Comparison of ENCODE assay signal across 8 cellular contexts in the genomic region with DNA sequence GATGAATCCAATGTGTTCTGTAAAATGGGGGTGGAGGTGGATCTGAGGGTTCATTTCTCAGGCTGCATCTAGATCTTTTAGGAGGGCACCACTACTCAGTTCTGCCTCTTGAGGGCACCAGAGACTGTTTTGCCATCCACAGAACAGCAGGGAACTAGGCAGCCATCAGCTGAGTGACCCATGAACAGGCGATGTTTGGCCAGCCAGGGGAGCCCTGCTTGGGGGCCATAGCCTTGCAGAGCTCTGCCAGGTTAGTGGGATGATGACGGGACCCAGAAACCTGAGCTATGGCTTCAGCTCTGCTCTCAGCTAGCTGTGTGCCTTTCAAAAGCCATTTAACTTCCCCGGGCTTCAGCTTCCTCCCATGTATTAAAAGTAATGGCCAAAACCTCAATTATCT. TPM values are rescaled to one million over a fixed set of nuclear protein-coding genes. Genes with fewer than 3 reads are reported as not detected.
A peak's percentile ranks its signal among the peaks of the same experiment; 100 is the strongest.
DNase-seq lines count a peak whose midpoint lies in the region; ATAC-seq, FAIRE-seq and TF ChIP-seq lines count a peak whose summit lies in the region.

No MANE protein-coding gene starts in this region.

- peak overlapping the region; percentile 55 for H2AFZ ChIP-seq in astrocyte (ENCODE audit: low read depth, low read length)

- H3K27me3 ChIP-seq in astrocyte (ENCODE audit: insufficient read depth, low read length) (no peaks in the 10 kb centered on the region), right atrium auricular region (no peaks in the 10 kb centered on the region)

- H4K20me1 ChIP-seq in astrocyte (ENCODE audit: insufficient read depth, low read length), result no peaks in the 10 kb centered on the region

- no peak overlapping the region for H3K27ac Mint-ChIP-seq in astrocyte (ENCODE audit: unreplicated experiment)

- peak; percentile 97 for ATAC-seq in SK-N-SH treated with all-trans-retinoic acid at 6 μM for 48 hours

- no peak overlapping the region for H3K4me3 ChIP-seq in astrocyte (ENCODE audit: insufficient read depth, low read depth, low read length)
- H3K4me3 ChIP-seq in right atrium auricular region, result no peak overlapping the region

- H3K4me2 ChIP-seq in astrocyte (ENCODE audit: low read length), result no peak overlapping the region

- no peak overlapping the region for H3K9ac ChIP-seq in astrocyte (ENCODE audit: low read length)

- H3K36me3 ChIP-seq in astrocyte (ENCODE audit: insufficient read depth, low read length), result no peaks in the 10 kb centered on the region
- no peaks in the 10 kb centered on the region for H3K36me3 ChIP-seq in right atrium auricular region

- H3K4me1 Mint-ChIP-seq in astrocyte (ENCODE audit: low read depth, unreplicated experiment), result peaks cover 6% of the 10 kb centered on the region

- H3K36me3 Mint-ChIP-seq in astrocyte (ENCODE audit: low read depth, unreplicated experiment), result no peaks in the 10 kb centered on the region

- H3K4me1 ChIP-seq in astrocyte (ENCODE audit: insufficient read depth, low read length), result peaks cover 10% of the 10 kb centered on the region
- no peaks in the 10 kb centered on the region for H3K4me1 ChIP-seq in right atrium auricular region

- H3K9me3 ChIP-seq in astrocyte (ENCODE audit: insufficient read depth, low read depth, low read length), result no peaks in the 10 kb centered on the region
- H3K9me3 ChIP-seq in right atrium auricular region, result no peaks in the 10 kb centered on the region

- H3K9me3 Mint-ChIP-seq in astrocyte (ENCODE audit: unreplicated experiment), result no peaks in the 10 kb centered on the region

- H3K4me3 Mint-ChIP-seq in astrocyte (ENCODE audit: unreplicated experiment), result no peak overlapping the region

- H3K27ac ChIP-seq in astrocyte (ENCODE audit: low read depth, low read length) (no peak overlapping the region), right atrium auricular region (no peak overlapping the region)

- H3K27me3 Mint-ChIP-seq in astrocyte (ENCODE audit: low read depth, unreplicated experiment), result peaks cover 2% of the 10 kb centered on the region

- FAIRE-seq in astrocyte (lab: Jason Lieb, UNC), result no peak

- H3K79me2 ChIP-seq in astrocyte (ENCODE audit: insufficient read depth, low read length), result no peaks in the 10 kb centered on the region

- peak; percentile 72 for DNase-seq in COLO829 (ENCODE audit: low spot score)
- peak; percentile 69 for DNase-seq in GM20000 (ENCODE audit: low spot score)
- DNase-seq in NCI-H1105 treated with DMSO at 0.1 percent for 48 hours (lab: John Stamatoyannopoulos, UW), result peak; percentile 58
- DNase-seq in astrocyte (ENCODE audit: low read depth), result peak; percentile 29
- DNase-seq in right atrium auricular region (ENCODE audit: low spot score), result no peak
- peak; percentile 58 for DNase-seq in putamen (ENCODE audit: low spot score)
- DNase-seq in epidermal melanocyte (ENCODE audit: insufficient read length, low spot score), result no peak

- TF ChIP-seq CTCF in GM20000 (IDR thresholded peaks at IDR 0.05; ENCODE audit: extremely low read depth, missing control alignments) (peak; percentile 84), astrocyte (IDR thresholded peaks at IDR 0.05; ENCODE audit: insufficient read depth, low read depth, low read length) (peak; percentile 91), right atrium auricular region (IDR thresholded peaks at IDR 0.05) (peak; percentile 81 to 92)

TF ChIP-seq in SK-N-SH treated with all-trans-retinoic acid at 6 μM for 48 hours, 23 proteins besides CTCF, POLR2A, EP300 and RAD21:
- TF ChIP-seq ZNF8 (CRISPR knock-in tag; IDR thresholded peaks at IDR 0.05), result no peak
- TF ChIP-seq SNAI2 (CRISPR knock-in tag; IDR thresholded peaks at IDR 0.05), result no peak
- TF ChIP-seq BACH2 (CRISPR knock-in tag; IDR thresholded peaks at IDR 0.05; ENCODE audit: borderline replicate concordance), result no peak

RNA-seq across cellular contexts. Expression of a gene that starts 13.4 kb away (rescaled TPM):
- total RNA-seq in astrocyte, result 0.94 and 1.2 TPM in 2 replicates
- total RNA-seq in right atrium auricular region, result 1 to 10 TPM; 2.2 to 2.4 TPM

RNA-seq across cellular contexts. Expression of a gene that starts 32.4 kb away (rescaled TPM):
- total RNA-seq in astrocyte (14.7 and 22.9 TPM in 2 replicates), right atrium auricular region (1 to 10 TPM; 4.5 to 9.2 TPM)

Comparison
In these comparisons a context has a peak if more than half of its experiments do, and no peak if none do; other contexts are left out.
1. DNase-seq: peak in COLO829 (single experiment), GM20000 (single experiment), NCI-H1105 treated with DMSO at 0.1 percent for 48 hours (single experiment), astrocyte (single experiment) and putamen (single experiment); none in right atrium auricular region (single experiment) and epidermal melanocyte (single experiment).
2. Peak in every context shown above with its lines, with median percentiles within 50 percentile points of each other: CTCF ChIP-seq.